Comparison of ENCODE assay signal across 14 cellular contexts in the genomic region with DNA sequence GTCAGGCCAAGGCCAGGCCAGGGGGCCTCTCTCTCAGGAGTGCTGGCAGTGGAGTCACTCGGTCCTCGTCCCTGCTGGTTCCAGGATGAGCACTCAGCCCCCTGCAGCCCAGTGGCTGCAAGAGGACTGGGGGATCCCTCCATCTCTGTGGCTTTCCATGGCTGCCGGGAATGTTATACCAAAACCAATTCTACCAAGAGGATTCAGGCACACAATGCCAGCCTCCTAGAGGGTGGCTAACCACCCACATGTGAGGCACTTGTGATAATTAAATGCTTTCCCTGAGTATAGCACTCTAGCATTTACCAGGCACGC. TPM values are rescaled to one million over a fixed set of nuclear protein-coding genes. Genes with fewer than 3 reads are reported as not detected.
DNase-seq lines count a peak whose midpoint lies in the region; ATAC-seq, FAIRE-seq and TF ChIP-seq lines count a peak whose summit lies in the region.
"Had no signal": no experiment of that assay in that cellular context is flagged by ENCODE, and none has a peak within 500 bp of the region (broad histone marks: within the 10 kb centered on the region; RNA-seq: fewer than 3 reads in every experiment).

No MANE protein-coding gene starts in this region.

- no peak overlapping the region for H4K8ac ChIP-seq in H1 (ENCODE audit: extremely low read depth, insufficient read depth, low read length)

- no peak for FAIRE-seq in H1 (lab: Jason Lieb, UNC)
- FAIRE-seq in H54 (lab: Jason Lieb, UNC) = no peak
- FAIRE-seq: colon, pancreas had no signal

- no peak overlapping the region for H3K18ac ChIP-seq in H1 (ENCODE audit: extremely low read depth, low read length)

- no peak overlapping the region for H3K4ac ChIP-seq in H1 (replicated peaks; ENCODE audit: insufficient read length, low read depth, low read length)

- H2AFZ ChIP-seq in OCI-LY7 (ENCODE audit: low read length) (peak overlapping the region; percentile 49; the same call in 1 of the 2 replicates), H1 (ENCODE audit: low read length) (no peak overlapping the region)

- H3K27ac ChIP-seq in OCI-LY7 (ENCODE audit: low read depth, low read length, poor library complexity, severe bottlenecking) (peak overlapping the region; percentile 92), H1 (ENCODE audit: low read depth, low read length) (no peak overlapping the region), spleen (peak overlapping the region in 5 of 8 donors; percentile 79 to 92 (median 84))
- H3K27ac ChIP-seq: pancreas had no signal

- H4K20me1 ChIP-seq in OCI-LY7 (ENCODE audit: insufficient read depth, low read length) = no peaks in the 10 kb centered on the region
- H4K20me1 ChIP-seq in H1 (replicated peaks in 1 of 2; ENCODE audit: control insufficient read depth in 1 of 2, insufficient read depth in 2 of 2, low read length in 2 of 2) = no peaks in the 10 kb centered on the region

- no peak for TF ChIP-seq POLR2A in H1 (IDR thresholded peaks at IDR 0.05; ENCODE audit: control extremely low read depth in 1 of 2, low read depth in 2 of 2, low read length in 2 of 2)
- TF ChIP-seq POLR2A in spleen (IDR thresholded peaks at IDR 0.05) = no peak
- no peak for TF ChIP-seq POLR2A in H54 (IDR thresholded peaks at IDR 0.05; ENCODE audit: low read depth, low read length)

- H3K4me3 ChIP-seq in OCI-LY7 (ENCODE audit: low read depth, low read length, poor library complexity, severe bottlenecking) = peak overlapping the region; percentile 67
- no peak overlapping the region for H3K4me3 ChIP-seq in H1 (ENCODE audit: extremely low read depth in 1 of 4, insufficient read depth in 2 of 4, low read depth in 3 of 4, low read length in 4 of 4)
- peak overlapping the region in 7 of 8 donors; percentile 3 to 64 (median 25) for H3K4me3 ChIP-seq in spleen
- H3K4me3 ChIP-seq: pancreas had no signal

- H3K9me3 Mint-ChIP-seq in activated naive CD4-positive, alpha-beta T cell treated with anti-CD3 and anti-CD28 coated beads for 36 hours = no peaks in the 10 kb centered on the region
- no peaks in the 10 kb centered on the region for H3K9me3 Mint-ChIP-seq in activated naive CD4-positive, alpha-beta T cell treated with anti-CD3 and anti-CD28 coated beads, Interleukin-2, amount 50 U/mL, for 72 hours

- no peaks in the 10 kb centered on the region for H3K36me3 Mint-ChIP-seq in activated naive CD4-positive, alpha-beta T cell treated with anti-CD3 and anti-CD28 coated beads for 36 hours (ENCODE audit: low read depth)
- H3K36me3 Mint-ChIP-seq in activated naive CD4-positive, alpha-beta T cell treated with anti-CD3 and anti-CD28 coated beads, Interleukin-2, amount 50 U/mL, for 72 hours = peaks cover 10 to 52% of the 10 kb centered on the region in 2 donors

- no peak overlapping the region for H3K14ac ChIP-seq in H1 (ENCODE audit: insufficient read length)

- H3K4me1 Mint-ChIP-seq in activated naive CD4-positive, alpha-beta T cell treated with anti-CD3 and anti-CD28 coated beads for 36 hours (ENCODE audit: low read depth) = peaks cover 80% of the 10 kb centered on the region

- H4K91ac ChIP-seq in H1 (replicated peaks; ENCODE audit: insufficient read length, low read length) = no peak overlapping the region

- H2BK20ac ChIP-seq in H1 (ENCODE audit: low read length) = no peak overlapping the region

- no peak for DNase-seq in activated naive CD4-positive, alpha-beta T cell treated with anti-CD3 and anti-CD28 coated beads for 36 hours
- DNase-seq in activated naive CD4-positive, alpha-beta T cell treated with anti-CD3 and anti-CD28 coated beads, Interleukin-2, amount 50 U/mL, for 72 hours (ENCODE audit: low spot score in 2 of 2) = no peak
- no peak for DNase-seq in OCI-LY7 (ENCODE audit: low spot score)
- DNase-seq in H1 (ENCODE audit: low read depth in 1 of 2, low spot score in 2 of 2) = no peak
- DNase-seq in spleen = no peak
- DNase-seq in midbrain (lab: John Stamatoyannopoulos, UW) = no peak
- DNase-seq in H54 (ENCODE audit: insufficient read length, low spot score) = no peak
- DNase-seq: DMS153, NCI-H1092 treated with DMSO at 0.1 percent for 48 hours, NCI-H345, pancreas had no signal

- H3K27me3 Mint-ChIP-seq in activated naive CD4-positive, alpha-beta T cell treated with anti-CD3 and anti-CD28 coated beads for 36 hours (ENCODE audit: low read depth) = no peaks in the 10 kb centered on the region

- TF ChIP-seq EP300 in H1 (IDR thresholded peaks at IDR 0.05; ENCODE audit: borderline replicate concordance in 1 of 2, low read depth in 2 of 2, low read length in 2 of 2) = no peak

- CTCF ChIA-PET in activated naive CD4-positive, alpha-beta T cell treated with anti-CD3 and anti-CD28 coated beads for 36 hours (lab: Charles Lee) = interaction anchor here (3.3 to 7.4 kb wide), 2 partner anchors 15 to 16 kb away, joined by 19 to 75 read pairs; no protein-coding TSS in a partner anchor
- CTCF ChIA-PET in OCI-LY7 (lab: Charles Lee; ENCODE audit: unreplicated experiment) = interaction anchor here (0.7 to 3.1 kb wide), 3 partner anchors 13 to 24 kb away, joined by 4 to 13 read pairs (median 4); no protein-coding TSS in a partner anchor
- CTCF ChIA-PET in H1 (lab: Charles Lee; ENCODE audit: partially characterized antibody) = interaction anchor here (3.8 to 8.1 kb wide), 2 partner anchors 15 to 18 kb away, joined by 22 to 57 read pairs; a partner anchor contains a TSS

- peak overlapping the region; percentile 70 for H3K4me3 Mint-ChIP-seq in activated naive CD4-positive, alpha-beta T cell treated with anti-CD3 and anti-CD28 coated beads for 36 hours

- 95% methylated on average over 4 of the region's 4 CpGs; no CpG with 5 or more reads in 1 of the 2 experiments for WGBS in H1 (ENCODE audit: extremely low coverage in 1 of 2, insufficient coverage in 1 of 2, insufficient read length in 1 of 2, insufficient replicate concordance in 2 of 2, low coverage in 1 of 2, low lambda C conversion rate in 2 of 2, missing lambda C conversion rate in 1 of 2), 2 experiments
- 63 to 78% (median 68%) methylated on average over 1 to 4 of the region's 4 CpGs for WGBS in spleen, 5 donors

- no peaks in the 10 kb centered on the region for H3K9me3 ChIP-seq in OCI-LY7 (ENCODE audit: low read length)
- no peaks in the 10 kb centered on the region for H3K9me3 ChIP-seq in H1 (ENCODE audit: insufficient read depth in 2 of 2, low read depth in 1 of 2, low read length in 1 of 2)
- no peaks in the 10 kb centered on the region for H3K9me3 ChIP-seq in spleen
- H3K9me3 ChIP-seq: pancreas, upper lobe of left lung had no signal

- no peak overlapping the region for H2AK5ac ChIP-seq in H1 (ENCODE audit: low read depth, low read length)

- no peak for TF ChIP-seq CTCF in OCI-LY7 (conservative IDR thresholded peaks at IDR 0.05; ENCODE audit: low read length)
- no peak for TF ChIP-seq CTCF in H1 (IDR thresholded peaks at IDR 0.05; ENCODE audit: control extremely low read depth in 1 of 3, insufficient read depth in 1 of 3, low read depth in 1 of 3, low read length in 3 of 3)
- TF ChIP-seq CTCF in spleen (IDR thresholded peaks at IDR 0.05 in 8 of 11, conservative IDR thresholded peaks at IDR 0.05 in 3 of 11) = no peak

- H3K27me3 ChIP-seq in H1 (replicated peaks in 1 of 4; ENCODE audit: control insufficient read depth in 3 of 4, extremely low read depth in 1 of 4, insufficient read depth in 3 of 4, low read length in 3 of 4) = no peaks in the 10 kb centered on the region
- H3K27me3 ChIP-seq in spleen (replicated peaks in 1 of 7) = no peaks in the 10 kb centered on the region
- H3K27me3 ChIP-seq: pancreas, upper lobe of left lung had no signal

- no peaks in the 10 kb centered on the region for H3K9me2 ChIP-seq in OCI-LY7 (ENCODE audit: insufficient read depth, low read length)

- no TSS peak for BruUV-seq in OCI-LY7 (replicated peaks; lab: Mats Ljungman, UMichigan)

- H3K56ac ChIP-seq in H1 (replicated peaks; ENCODE audit: insufficient read length, low read depth, low read length) = no peak overlapping the region

- H3K79me2 ChIP-seq in OCI-LY7 (ENCODE audit: insufficient read depth, low read depth, low read length) = no peaks in the 10 kb centered on the region; the same call in 1 of the 2 replicates
- no peaks in the 10 kb centered on the region for H3K79me2 ChIP-seq in H1 (ENCODE audit: control insufficient read depth in 1 of 2, insufficient read depth in 2 of 2, low read length in 2 of 2)

- no peaks in the 10 kb centered on the region for H3K23me2 ChIP-seq in H1 (ENCODE audit: low read depth, low read length)

- no peak overlapping the region for H3K9ac ChIP-seq in H1 (replicated peaks in 1 of 4; ENCODE audit: extremely low read depth in 1 of 4, low read depth in 3 of 4, low read length in 3 of 4)

- H3K36me3 ChIP-seq in OCI-LY7 (ENCODE audit: insufficient read depth, low read length) (peaks cover 8% of the 10 kb centered on the region; the same call in 1 of the 2 replicates), H1 (ENCODE audit: control insufficient read depth in 2 of 4, insufficient read depth in 4 of 4, low read length in 3 of 4) (no peaks in the 10 kb centered on the region), spleen (peaks cover 0 to 10% (median 3%) of the 10 kb centered on the region in 6 donors)
- H3K36me3 ChIP-seq: pancreas, upper lobe of left lung had no signal

- ATAC-seq in activated naive CD4-positive, alpha-beta T cell treated with anti-CD3 and anti-CD28 coated beads, Interleukin-2, amount 50 U/mL, for 72 hours = no peak
- ATAC-seq in HG03354 (IDR thresholded peaks at IDR 0.05; ENCODE audit: poor library complexity, severe bottlenecking, unreplicated experiment) = no peak

- H3K4me1 ChIP-seq in OCI-LY7 (ENCODE audit: insufficient read depth, low read length, poor library complexity, severe bottlenecking) = peaks cover 71% of the 10 kb centered on the region
- H3K4me1 ChIP-seq in H1 (replicated peaks in 1 of 4; ENCODE audit: control insufficient read depth in 3 of 4, insufficient read depth in 4 of 4, low read length in 3 of 4) = peaks cover 0 to 13% (median 7%) of the 10 kb centered on the region in 4 experiments; a peak in 5 of 7 replicates
- H3K4me1 ChIP-seq in spleen = peaks cover 39 to 83% (median 65%) of the 10 kb centered on the region in 6 donors

- H3K79me1 ChIP-seq in H1 (ENCODE audit: low read depth, low read length) = no peaks in the 10 kb centered on the region

- H4K5ac ChIP-seq in H1 (ENCODE audit: insufficient read length, low read depth, low read length) = no peak overlapping the region

- no peak overlapping the region for H3K27ac Mint-ChIP-seq in activated naive CD4-positive, alpha-beta T cell treated with anti-CD3 and anti-CD28 coated beads for 36 hours
- H3K27ac Mint-ChIP-seq in activated naive CD4-positive, alpha-beta T cell treated with anti-CD3 and anti-CD28 coated beads, Interleukin-2, amount 50 U/mL, for 72 hours = peak overlapping the region in 1 of 2 donors; percentile 94

- H2BK15ac ChIP-seq in H1 (ENCODE audit: low read length) = no peak overlapping the region

- no peak overlapping the region for H2BK5ac ChIP-seq in H1 (ENCODE audit: low read depth, low read length)

- TF ChIP-seq RAD21 in H1 (IDR thresholded peaks at IDR 0.05 in 1 of 2, conservative IDR thresholded peaks at IDR 0.05 in 1 of 2; ENCODE audit: low read depth in 2 of 2, low read length in 2 of 2) = no peak

- H3K23ac ChIP-seq in H1 (ENCODE audit: insufficient read length) = no peak overlapping the region

- intact Hi-C loops in activated naive CD4-positive, alpha-beta T cell treated with anti-CD3 and anti-CD28 coated beads for 36 hours (cut with micrococcal nuclease) = loop anchor here (2.0 kb wide), 1 partner anchor 16 kb away; no protein-coding TSS in a partner anchor
- intact Hi-C loops in OCI-LY7 (cut with micrococcal nuclease; ENCODE audit: unreplicated experiment) (loop anchor here (10.0 kb wide), 2 partner anchors 1200 to 1710 kb away; a partner anchor contains a TSS), spleen (cut with DNase I; ENCODE audit: low total_unique reads) (no loop called here)

- peak overlapping the region; percentile 95 for H3K4me2 ChIP-seq in OCI-LY7 (ENCODE audit: low read length)
- no peak overlapping the region for H3K4me2 ChIP-seq in H1 (ENCODE audit: insufficient read depth in 1 of 2, low read depth in 2 of 2, low read length in 2 of 2)

- POLR2A ChIA-PET in OCI-LY7 (lab: Charles Lee) (interaction anchor here (1.0 to 3.2 kb wide), 5 partner anchors 10 to 43 kb away, joined by 3 to 21 read pairs (median 7); a partner anchor contains a TSS), H1 (lab: Charles Lee; ENCODE audit: partially characterized antibody) (no interaction called here)

- H2BK12ac ChIP-seq in H1 (ENCODE audit: low read depth, low read length) = peak overlapping the region; percentile 4; the same call in 1 of the 2 replicates

- no peak overlapping the region for H2BK120ac ChIP-seq in H1 (replicated peaks; ENCODE audit: low read depth, low read length)

RNA-seq across cellular contexts. Expression of a gene that starts 21.9 kb away (rescaled TPM):
- 1 to 10 TPM; 2.4 to 2.5 TPM for total RNA-seq in activated naive CD4-positive, alpha-beta T cell treated with anti-CD3 and anti-CD28 coated beads for 36 hours
- total RNA-seq in activated naive CD4-positive, alpha-beta T cell treated with anti-CD3 and anti-CD28 coated beads, Interleukin-2, amount 50 U/mL, for 72 hours = 10 to 100 TPM; 12.9 to 50.0 TPM
- 15.0 and 21.7 TPM in 2 replicates for total RNA-seq in OCI-LY7 (2014; rRNA removed; shearing (Covaris generic))
- 16.1 and 23.6 TPM in 2 replicates for total RNA-seq in OCI-LY7 (2022)
- 0.77 and 1.0 TPM in 2 replicates for total RNA-seq in H1 (2021; fragmentation: NEBNext Ultra II Directional; extraction: Animal tissue kit (Norgen Biotek cat#: 25700))
- polyA plus RNA-seq in H1 (2011; rRNA removed) = 2.1 and 3.2 TPM in 2 replicates
- polyA plus RNA-seq in H1 (2011; cell fraction: cytosol; rRNA removed) = 1.3 TPM
- 0.91 TPM for polyA plus RNA-seq in H1 (2011; cell fraction: nucleus; rRNA removed)
- polyA plus RNA-seq in H1 (2012, experiment 1 of 2) = 0.37 to 0.97 TPM (median 0.77 TPM) in 4 replicates
- polyA plus RNA-seq in H1 (2012, experiment 2 of 2) = 0.47 TPM
- 0.83 TPM for polyA plus RNA-seq in H1 (2013, experiment 1 of 2)
- polyA plus RNA-seq in H1 (2013, experiment 2 of 2) = 1.2 TPM
- polyA minus RNA-seq in H1 (2011; rRNA and poly(A)+ RNA removed) = 1.2 and 2.1 TPM in 2 replicates
- polyA minus RNA-seq in H1 (2011; cell fraction: cytosol; rRNA and poly(A)+ RNA removed) = 3.7 TPM
- polyA minus RNA-seq in H1 (2011; cell fraction: nucleus; rRNA and poly(A)+ RNA removed) = 1.9 TPM
- total RNA-seq in spleen = 10 to 100 TPM in 5 of 7 donors, 1 to 10 TPM in 2; 9.8 to 18.0 (median 13.5) TPM
- 1 to 10 TPM; 6.6 to 9.5 (median 6.9) TPM for polyA plus RNA-seq in spleen

RNA-seq across cellular contexts. Expression of a gene that starts 27.3 kb away (rescaled TPM):
- not detected for total RNA-seq in activated naive CD4-positive, alpha-beta T cell treated with anti-CD3 and anti-CD28 coated beads for 36 hours
- total RNA-seq in activated naive CD4-positive, alpha-beta T cell treated with anti-CD3 and anti-CD28 coated beads, Interleukin-2, amount 50 U/mL, for 72 hours = not detected
- not detected in 2 replicates for total RNA-seq in OCI-LY7 (2014; rRNA removed; shearing (Covaris generic))
- not detected in 2 replicates for total RNA-seq in OCI-LY7 (2022)
- not detected in 2 replicates for total RNA-seq in H1 (2021; fragmentation: NEBNext Ultra II Directional; extraction: Animal tissue kit (Norgen Biotek cat#: 25700))
- polyA plus RNA-seq in H1 (2011; rRNA removed) = not detected in 2 replicates
- not detected for polyA plus RNA-seq in H1 (2011; cell fraction: cytosol; rRNA removed)
- not detected for polyA plus RNA-seq in H1 (2011; cell fraction: nucleus; rRNA removed)
- not detected in 4 replicates for polyA plus RNA-seq in H1 (2012, experiment 1 of 2)
- polyA plus RNA-seq in H1 (2012, experiment 2 of 2) = not detected
- polyA plus RNA-seq in H1 (2013, experiment 1 of 2) = not detected
- not detected for polyA plus RNA-seq in H1 (2013, experiment 2 of 2)
- not detected in 2 replicates for polyA minus RNA-seq in H1 (2011; rRNA and poly(A)+ RNA removed)
- polyA minus RNA-seq in H1 (2011; cell fraction: cytosol; rRNA and poly(A)+ RNA removed) = not detected
- not detected for polyA minus RNA-seq in H1 (2011; cell fraction: nucleus; rRNA and poly(A)+ RNA removed)
- total RNA-seq in spleen = not detected
- polyA plus RNA-seq in spleen = not detected
- total RNA-seq: pancreas had no signal
- polyA plus RNA-seq: pancreas had no signal

RNA-seq across cellular contexts. Expression of a gene that starts 42.6 kb away (rescaled TPM):
- not detected for total RNA-seq in activated naive CD4-positive, alpha-beta T cell treated with anti-CD3 and anti-CD28 coated beads for 36 hours
- under 1 TPM; 0.20 to 0.49 TPM for total RNA-seq in activated naive CD4-positive, alpha-beta T cell treated with anti-CD3 and anti-CD28 coated beads, Interleukin-2, amount 50 U/mL, for 72 hours
- not detected in 2 replicates for total RNA-seq in OCI-LY7 (2014; rRNA removed; shearing (Covaris generic))
- total RNA-seq in OCI-LY7 (2022) (not detected in 2 replicates), spleen (not detected)
- not detected in 2 replicates for total RNA-seq in H1 (2021; fragmentation: NEBNext Ultra II Directional; extraction: Animal tissue kit (Norgen Biotek cat#: 25700))
- polyA plus RNA-seq in H1 (2011; rRNA removed) (not detected in 2 replicates), spleen (not detected)
- polyA plus RNA-seq in H1 (2011; cell fraction: cytosol; rRNA removed) = not detected
- not detected for polyA plus RNA-seq in H1 (2011; cell fraction: nucleus; rRNA removed)
- polyA plus RNA-seq in H1 (2012, experiment 1 of 2) = not detected in 4 replicates
- polyA plus RNA-seq in H1 (2012, experiment 2 of 2) = not detected
- polyA plus RNA-seq in H1 (2013, experiment 1 of 2) = not detected
- not detected for polyA plus RNA-seq in H1 (2013, experiment 2 of 2)
- not detected in 2 replicates for polyA minus RNA-seq in H1 (2011; rRNA and poly(A)+ RNA removed)
- polyA minus RNA-seq in H1 (2011; cell fraction: cytosol; rRNA and poly(A)+ RNA removed) = not detected
- not detected for polyA minus RNA-seq in H1 (2011; cell fraction: nucleus; rRNA and poly(A)+ RNA removed)
- total RNA-seq: pancreas, upper lobe of left lung had no signal
- polyA plus RNA-seq: pancreas had no signal

Comparison
In these comparisons a context has a peak if more than half of its experiments do, and no peak if none do; other contexts are left out.
1. H3K4me3 ChIP-seq: peak in OCI-LY7 (single experiment) and spleen (7 of 8); none in H1 (0 of 4).